ENCODE assay signal across 18 cellular contexts in the genomic region with DNA sequence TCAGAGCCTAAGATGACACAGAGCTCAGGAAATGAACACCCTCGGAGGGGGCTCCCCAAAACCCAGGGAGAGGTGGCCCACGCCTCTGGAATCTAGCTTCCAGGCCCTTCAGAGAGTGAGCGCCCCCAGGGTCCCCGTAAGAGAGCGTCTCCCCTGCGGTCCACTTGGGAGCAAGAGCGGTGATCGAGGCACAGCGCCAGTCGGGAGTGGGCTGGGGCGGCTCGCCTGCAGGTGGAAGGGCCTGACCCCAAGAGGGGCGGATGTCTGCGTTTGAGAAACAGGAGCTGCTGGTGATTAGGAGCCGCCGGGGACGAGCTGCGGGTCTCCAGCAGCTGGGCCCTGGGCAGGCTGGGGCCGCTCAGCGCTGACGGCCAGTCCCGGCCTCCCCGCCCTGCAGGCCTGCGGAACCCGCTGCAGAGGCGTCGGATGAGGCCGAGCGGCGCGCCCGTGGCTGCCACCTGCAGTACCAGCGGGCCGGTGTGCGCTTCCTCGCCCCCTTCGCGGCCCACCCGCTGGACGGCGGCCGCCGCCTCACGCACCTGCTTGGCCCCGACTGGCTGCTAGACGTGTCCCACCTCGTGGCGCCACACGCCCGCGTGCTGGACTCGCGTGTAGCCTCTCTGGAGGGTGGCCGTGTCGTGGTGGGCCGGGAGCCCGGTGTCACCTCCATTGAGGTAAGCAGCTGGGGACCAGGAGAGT. TPM values are rescaled to one million over a fixed set of nuclear protein-coding genes. Genes with fewer than 3 reads are reported as not detected.
"Had no signal": no experiment of that assay in that cellular context is flagged by ENCODE, and none has a peak within 500 bp of the region (broad histone marks: within the 10 kb centered on the region; RNA-seq: fewer than 3 reads in every experiment).

No MANE protein-coding gene starts in this region.

- H3K27me3 ChIP-seq: esophagus squamous epithelium, heart right ventricle, suprapubic skin, transverse colon, vagina had no signal

- H3K27ac ChIP-seq: esophagus squamous epithelium, heart right ventricle, suprapubic skin, transverse colon, vagina had no signal

- H3K4me1 Mint-ChIP-seq: activated CD4-positive, alpha-beta memory T cell treated with anti-CD3 and anti-CD28 coated beads, Interleukin-2, amount 10 ng/mL, durations not matched to agents 7 days and 5 days; activated CD8-positive, alpha-beta memory T cell treated with anti-CD3 and anti-CD28 coated beads, Interleukin-2, amount 10 ng/mL, durations not matched to agents 7 days and 5 days had no signal

- DNase-seq: activated CD4-positive, alpha-beta memory T cell treated with anti-CD3 and anti-CD28 coated beads, Interleukin-2, amount 10 ng/mL, durations not matched to agents 7 days and 5 days; activated CD4-positive, alpha-beta T cell treated with anti-CD3 and anti-CD28 coated beads for 48 hours; activated CD8-positive, alpha-beta memory T cell treated with anti-CD3 and anti-CD28 coated beads, Interleukin-2, amount 10 ng/mL, durations not matched to agents 7 days and 5 days; dermis blood vessel endothelial cell; effector memory CD4-positive, alpha-beta T cell; esophagus squamous epithelium; heart right ventricle; left ventricle myocardium superior; mesenchymal stem cell; mucosa of descending colon; naive thymus-derived CD8-positive, alpha-beta T cell; retina; stimulated activated CD8-positive, alpha-beta memory T cell treated with anti-CD3 and anti-CD28 coated beads, Interleukin-4, amount 100 ng/mL, for 48 hours; transverse colon had no signal

- H3K27ac Mint-ChIP-seq: activated CD4-positive, alpha-beta memory T cell treated with anti-CD3 and anti-CD28 coated beads, Interleukin-2, amount 10 ng/mL, durations not matched to agents 7 days and 5 days; activated CD8-positive, alpha-beta memory T cell treated with anti-CD3 and anti-CD28 coated beads, Interleukin-2, amount 10 ng/mL, durations not matched to agents 7 days and 5 days; activated naive CD8-positive, alpha-beta T cell; stimulated activated naive CD8-positive, alpha-beta T cell treated with anti-CD3 and anti-CD28 coated beads, Interleukin-15, Interleukin-2, amounts not matched to agents 100 ng/mL and 50 ng/mL, for 24 hours had no signal

- H3K4me1 ChIP-seq: suprapubic skin, transverse colon, vagina had no signal

- H3K9me3 ChIP-seq: esophagus squamous epithelium, heart right ventricle, mucosa of descending colon, suprapubic skin, transverse colon, vagina had no signal

- H3K36me3 Mint-ChIP-seq: activated CD8-positive, alpha-beta memory T cell treated with anti-CD3 and anti-CD28 coated beads, Interleukin-2, amount 10 ng/mL, durations not matched to agents 7 days and 5 days; activated naive CD8-positive, alpha-beta T cell had no signal

- H3K36me3 ChIP-seq: transverse colon, vagina had no signal

- H3K4me3 ChIP-seq: esophagus squamous epithelium, heart right ventricle, mucosa of descending colon, suprapubic skin, transverse colon, vagina had no signal

- H3K4me3 Mint-ChIP-seq: activated CD4-positive, alpha-beta memory T cell treated with anti-CD3 and anti-CD28 coated beads, Interleukin-2, amount 10 ng/mL, durations not matched to agents 7 days and 5 days; activated CD8-positive, alpha-beta memory T cell treated with anti-CD3 and anti-CD28 coated beads, Interleukin-2, amount 10 ng/mL, durations not matched to agents 7 days and 5 days; activated naive CD8-positive, alpha-beta T cell; naive thymus-derived CD8-positive, alpha-beta T cell; stimulated activated naive CD8-positive, alpha-beta T cell treated with anti-CD3 and anti-CD28 coated beads, Interleukin-15, Interleukin-2, amounts not matched to agents 100 ng/mL and 50 ng/mL, for 24 hours had no signal

- H3K27me3 Mint-ChIP-seq: stimulated activated naive CD8-positive, alpha-beta T cell treated with anti-CD3 and anti-CD28 coated beads, Interleukin-15, Interleukin-2, amounts not matched to agents 100 ng/mL and 50 ng/mL, for 24 hours had no signal

- H3K9me3 Mint-ChIP-seq: activated CD4-positive, alpha-beta memory T cell treated with anti-CD3 and anti-CD28 coated beads, Interleukin-2, amount 10 ng/mL, durations not matched to agents 7 days and 5 days; naive thymus-derived CD8-positive, alpha-beta T cell; stimulated activated naive CD8-positive, alpha-beta T cell treated with anti-CD3 and anti-CD28 coated beads, Interleukin-15, Interleukin-2, amounts not matched to agents 100 ng/mL and 50 ng/mL, for 24 hours had no signal

- ATAC-seq: activated CD8-positive, alpha-beta memory T cell treated with anti-CD3 and anti-CD28 coated beads, Interleukin-2, amount 10 ng/mL, durations not matched to agents 7 days and 5 days; heart right ventricle; left ventricle myocardium superior; mucosa of descending colon; naive thymus-derived CD8-positive, alpha-beta T cell had no signal

RNA-seq across cellular contexts. Expression of a gene that starts 37.2 kb away (rescaled TPM):
- total RNA-seq: dermis blood vessel endothelial cell had no signal
